ENCODE assay signal across 20 cellular contexts in genomic region chr17:27106982-27107360, GRCh38.
DNase-seq lines count a peak whose midpoint lies in the region; ATAC-seq, FAIRE-seq and TF ChIP-seq lines count a peak whose summit lies in the region.
"Had no signal": no experiment of that assay in that cellular context is flagged by ENCODE, and none has a peak within 500 bp of the region (broad histone marks: within the 10 kb centered on the region; RNA-seq: fewer than 3 reads in every experiment).

No MANE protein-coding gene starts in this region.

- CTCF ChIA-PET in K562 (lab: Yijun Ruan, JAX; ENCODE audit: low intra/inter-chr PET ratio): no interaction called here

- H3K4me3 Mint-ChIP-seq in type B pancreatic cell: no peak overlapping the region
- H3K4me3 Mint-ChIP-seq: CD4-positive, CD25-positive, alpha-beta regulatory T cell; CD8-positive, alpha-beta T cell had no signal

- H3K27ac Mint-ChIP-seq in type B pancreatic cell: no peak overlapping the region
- H3K27ac Mint-ChIP-seq: CD4-positive, CD25-positive, alpha-beta regulatory T cell; CD8-positive, alpha-beta T cell had no signal

- no peaks in the 10 kb centered on the region for H3K9me3 Mint-ChIP-seq in type B pancreatic cell
- H3K9me3 Mint-ChIP-seq: CD8-positive, alpha-beta T cell had no signal

- H3K4me1 ChIP-seq in K562 (replicated peaks in 1 of 2; ENCODE audit: control insufficient read depth in 2 of 2, insufficient read depth in 2 of 2, low read length in 2 of 2): peaks cover 0 to 32% of the 10 kb centered on the region in 2 experiments; a peak in 4 of 5 replicates

- H2AFZ ChIP-seq in K562 (ENCODE audit: low read depth, low read length): peak overlapping the region; percentile 22; the same call in 1 of the 2 replicates
- H2AFZ ChIP-seq: GM23248 had no signal

- no peak for TF ChIP-seq EP300 in K562 (IDR thresholded peaks at IDR 0.05; ENCODE audit: low read length)

- TF ChIP-seq CTCF in K562 (IDR thresholded peaks at IDR 0.05 in 2 of 3, conservative IDR thresholded peaks at IDR 0.05 in 1 of 3; ENCODE audit: insufficient read depth in 2 of 3, low read depth in 1 of 3, low read length in 3 of 3) (no peak), type B pancreatic cell (conservative IDR thresholded peaks at IDR 0.05) (no peak)

- peak; percentile 42 for DNase-seq in HT1080 (ENCODE audit: low read depth)
- peak in 1 of 4 experiments; percentile 16 for DNase-seq in K562 (ENCODE audit: extremely low read depth in 1 of 4, low spot score in 3 of 4)
- peak; percentile 8 for DNase-seq in epithelial cell of prostate (ENCODE audit: low read depth, low spot score)
- no peak for DNase-seq in OCI-M1 (lab: John Stamatoyannopoulos, UW)
- no peak for DNase-seq in type B pancreatic cell (ENCODE audit: extremely low spot score, unreplicated experiment)
- DNase-seq: C1 segment of cervical spinal cord; CD8-positive, alpha-beta T cell; DMS 273 treated with DMSO at 0.1 percent for 48 hours; DMS79; EL; GDM1; GM23248; H7; HCEC 1CT had no signal

- FAIRE-seq in K562 (lab: Jason Lieb, UNC): no peak
- FAIRE-seq: D721Med, GM12878, GM19239, H1 had no signal

- no peaks in the 10 kb centered on the region for H3K27me3 Mint-ChIP-seq in type B pancreatic cell

- H3K4me2 ChIP-seq in K562 (ENCODE audit: insufficient read depth, low read length): peak overlapping the region; percentile 65

- POLR2A ChIA-PET in K562 (lab: Yijun Ruan, JAX): interaction anchor here (0.7 to 1.1 kb wide), 8 partner anchors 9 to 170 kb away, joined by 3 to 10 read pairs (median 4); no protein-coding TSS in a partner anchor

- in situ Hi-C loops in K562 (cut with MboI): no loop called here

- H3K79me2 ChIP-seq in K562 (ENCODE audit: control insufficient read depth, insufficient read depth, low read length): peaks cover 70% of the 10 kb centered on the region

- H3K4me1 Mint-ChIP-seq in type B pancreatic cell (ENCODE audit: unreplicated experiment): no peaks in the 10 kb centered on the region
- H3K4me1 Mint-ChIP-seq: CD4-positive, CD25-positive, alpha-beta regulatory T cell had no signal

- no peaks in the 10 kb centered on the region for H3K9me1 ChIP-seq in K562 (ENCODE audit: control insufficient read depth, insufficient read depth, low read length)

- peaks cover 28% of the 10 kb centered on the region for H3K36me3 ChIP-seq in K562 (ENCODE audit: control insufficient read depth, insufficient read depth, low read length)

- H3K27ac ChIP-seq in K562 (ENCODE audit: extremely low read depth, low read depth, low read length) (peak overlapping the region; percentile 83), epithelial cell of prostate (peak overlapping the region; percentile 56)
- H3K27ac ChIP-seq: GM23248 had no signal

- no peaks in the 10 kb centered on the region for H4K20me1 ChIP-seq in K562 (replicated peaks; ENCODE audit: control insufficient read depth, insufficient read depth, low read length)

- no peak for TF ChIP-seq RAD21 in K562 (CRISPR knock-in tag; conservative IDR thresholded peaks at IDR 0.05 in 1 of 2, IDR thresholded peaks at IDR 0.05 in 1 of 2)

- ATAC-seq in K562 (peak; percentile 46), GM19328 (IDR thresholded peaks at IDR 0.05; ENCODE audit: unreplicated experiment) (no peak)
- ATAC-seq: CD8-positive, alpha-beta T cell; GM12878 had no signal

- no peaks in the 10 kb centered on the region for H3K36me3 Mint-ChIP-seq in type B pancreatic cell
- H3K36me3 Mint-ChIP-seq: CD4-positive, CD25-positive, alpha-beta regulatory T cell; CD8-positive, alpha-beta T cell had no signal

- no peak; the same call in none of the 2 replicates for TF ChIP-seq POLR2A in K562 (conservative IDR thresholded peaks at IDR 0.05)

- H3K4me3 ChIP-seq in K562: no peak overlapping the region
- H3K4me3 ChIP-seq: GM12878, GM23248 had no signal

- intact Hi-C loops in K562 (cut with micrococcal nuclease): no loop called here

- H3K9ac ChIP-seq in K562 (ENCODE audit: insufficient read depth in 1 of 2, low read depth in 2 of 2, low read length in 2 of 2): peak overlapping the region in 1 of 2 experiments; percentile 58; a peak in 1 of 4 replicates
- H3K9ac ChIP-seq: GM23248 had no signal

- BruUV-seq in K562 (replicated peaks; lab: Mats Ljungman, UMichigan): no TSS peak

- H3K9me3 ChIP-seq in K562 (replicated peaks; ENCODE audit: control insufficient read depth, insufficient read depth, low read depth, low read length): peaks cover 5% of the 10 kb centered on the region

- H3K27me3 ChIP-seq in K562 (ENCODE audit: control insufficient read depth in 2 of 2, insufficient read depth in 2 of 2, low read length in 2 of 2): no peaks in the 10 kb centered on the region

- WGBS in K562 (ENCODE audit: insufficient coverage, low coverage, missing lambda C conversion rate): 21% methylated on average over 2 of the region's 2 CpGs

TF ChIP-seq in K562, 482 proteins besides CTCF, POLR2A, EP300 and RAD21 (continues in another document):
- TF ChIP-seq STAT5A (IDR thresholded peaks at IDR 0.05; ENCODE audit: borderline replicate concordance, low read length): no peak; the same call in 1 of the 2 replicates
- TF ChIP-seq MTF1 (CRISPR knock-in tag; IDR thresholded peaks at IDR 0.05; ENCODE audit: borderline replicate concordance): no peak
- TF ChIP-seq ZNF263 (CRISPR knock-in tag; IDR thresholded peaks at IDR 0.05; ENCODE audit: borderline replicate concordance): no peak
- no peak for TF ChIP-seq LARP7 (IDR thresholded peaks at IDR 0.05)
- no peak for TF ChIP-seq PRMT5 (CRISPR knock-in tag; IDR thresholded peaks at IDR 0.05)
- TF ChIP-seq ZNF23 (CRISPR knock-in tag; IDR thresholded peaks at IDR 0.05): no peak
- no peak for TF ChIP-seq THAP12 (CRISPR knock-in tag; IDR thresholded peaks at IDR 0.05)
- TF ChIP-seq POLR2AphosphoS2 (IDR thresholded peaks at IDR 0.05; ENCODE audit: low read length): no peak
- no peak for TF ChIP-seq ZNF133 (CRISPR knock-in tag; IDR thresholded peaks at IDR 0.05)
- peak; percentile 63; the same call in 1 of the 2 replicates for TF ChIP-seq PTTG1 (tag; IDR thresholded peaks at IDR 0.05; ENCODE audit: low read depth)
- TF ChIP-seq BRD9 (IDR thresholded peaks at IDR 0.05; ENCODE audit: low read depth, partially characterized antibody): no peak
- TF ChIP-seq CHD1 (IDR thresholded peaks at IDR 0.05; ENCODE audit: low read length): no peak
- no peak for TF ChIP-seq HBP1 (CRISPR knock-in tag; IDR thresholded peaks at IDR 0.05)
- TF ChIP-seq ZNF518B (CRISPR knock-in tag; IDR thresholded peaks at IDR 0.05): no peak
- no peak for TF ChIP-seq POLR2B (IDR thresholded peaks at IDR 0.05; ENCODE audit: low read depth, partially characterized antibody)
- peak; percentile 78 for TF ChIP-seq FOSL1 (tag; conservative IDR thresholded peaks at IDR 0.05)
- TF ChIP-seq POU5F1 (IDR thresholded peaks at IDR 0.05; ENCODE audit: borderline replicate concordance, low read depth, low read length, partially characterized antibody): no peak

Comparison
In these comparisons a context has a peak if more than half of its experiments do, and no peak if none do; other contexts are left out.
1. DNase-seq: peak in HT1080 (single experiment) and epithelial cell of prostate (single experiment); none in OCI-M1 (single experiment) and type B pancreatic cell (single experiment).